ENCODE assay signal across 19 cellular contexts in genomic region chr14:94102768-94103482, GRCh38. TPM values are rescaled to one million over a fixed set of nuclear protein-coding genes. Genes with fewer than 3 reads are reported as not detected.
"Had no signal": no experiment of that assay in that cellular context is flagged by ENCODE, and none has a peak within 500 bp of the region (broad histone marks: within the 10 kb centered on the region; RNA-seq: fewer than 3 reads in every experiment).

No MANE protein-coding gene starts in this region.

- H3K4me3 ChIP-seq: esophagus muscularis mucosa, gastroesophageal sphincter, left ventricle myocardium inferior, lower lobe of right lung, sigmoid colon, skin epidermis, tibial artery, upper lobe of right lung, vagina had no signal

- DNase-seq: effector memory CD4-positive, alpha-beta T cell; glutamatergic neuron; immature natural killer cell; left ventricle myocardium inferior; lower lobe of right lung; naive thymus-derived CD8-positive, alpha-beta T cell; sigmoid colon; stimulated activated CD4-positive, alpha-beta T cell treated with anti-CD3 and anti-CD28 coated beads, Interleukin-12 subunit alpha, Interleukin-12 subunit beta, amount 100 ng/mL, for 4 hours; stimulated activated naive CD8-positive, alpha-beta T cell treated with anti-CD3 and anti-CD28 coated beads, Interleukin-15, Interleukin-2, amounts not matched to agents 100 U/mL and 50 U/mL, for 24 hours; tibial artery; upper lobe of right lung had no signal

- H3K4me1 ChIP-seq: esophagus muscularis mucosa, gastroesophageal sphincter, left ventricle myocardium inferior, lower lobe of right lung, sigmoid colon, tibial artery, upper lobe of right lung had no signal

- H3K36me3 ChIP-seq: left ventricle myocardium inferior, lower lobe of right lung, sigmoid colon, tibial artery, upper lobe of right lung, vagina had no signal

- H3K27me3 ChIP-seq: esophagus muscularis mucosa, gastroesophageal sphincter, sigmoid colon, tibial artery, upper lobe of right lung, vagina had no signal

- FAIRE-seq: keratinocyte had no signal

- H3K9me3 Mint-ChIP-seq: immature natural killer cell; memory B cell; mesothelial cell of epicardium; naive thymus-derived CD8-positive, alpha-beta T cell had no signal

- H3K4me1 Mint-ChIP-seq: immature natural killer cell, memory B cell had no signal

- ATAC-seq: gastroesophageal sphincter; lower lobe of right lung; naive thymus-derived CD8-positive, alpha-beta T cell; stimulated activated naive CD8-positive, alpha-beta T cell treated with anti-CD3 and anti-CD28 coated beads, Interleukin-15, Interleukin-2, amounts not matched to agents 100 U/mL and 50 U/mL, for 24 hours; upper lobe of right lung had no signal

- H3K27ac Mint-ChIP-seq: immature natural killer cell, memory B cell had no signal

- H3K9me3 ChIP-seq: esophagus muscularis mucosa, gastroesophageal sphincter, left ventricle myocardium inferior, lower lobe of right lung, sigmoid colon, tibial artery, upper lobe of right lung, vagina had no signal

- H3K27ac ChIP-seq: epithelial cell of prostate, esophagus muscularis mucosa, gastroesophageal sphincter, left ventricle myocardium inferior, lower lobe of right lung, sigmoid colon, skin epidermis, tibial artery, upper lobe of right lung, vagina had no signal

- H3K4me3 Mint-ChIP-seq: immature natural killer cell; memory B cell; mesothelial cell of epicardium; naive thymus-derived CD8-positive, alpha-beta T cell had no signal

- H3K36me3 Mint-ChIP-seq: memory B cell had no signal

- H3K27me3 Mint-ChIP-seq: memory B cell; naive thymus-derived CD8-positive, alpha-beta T cell had no signal

RNA-seq across cellular contexts. Expression of gene IFI27, which starts 7.6 kb away (rescaled TPM):
- polyA plus RNA-seq: naive thymus-derived CD8-positive, alpha-beta T cell had no signal
